In genomic region chr20:62814060-62814708, GRCh38 we compare ENCODE assay signal across 18 cellular contexts. TPM values are rescaled to one million over a fixed set of nuclear protein-coding genes. Genes with fewer than 3 reads are reported as not detected.
DNase-seq lines count a peak whose midpoint lies in the region; ATAC-seq and TF ChIP-seq lines count a peak whose summit lies in the region.
"Had no signal": no experiment of that assay in that cellular context is flagged by ENCODE, and none has a peak within 500 bp of the region (broad histone marks: within the 10 kb centered on the region; RNA-seq: fewer than 3 reads in every experiment).

No MANE protein-coding gene starts in this region.

- POLR2A ChIA-PET in naive thymus-derived CD4-positive, alpha-beta T cell (lab: Charles Lee) = interaction anchor here (0.9 to 2.3 kb wide), 2 partner anchors 20 to 162 kb away, joined by 3 to 10 read pairs; no protein-coding TSS in a partner anchor

- intact Hi-C loops in Calu3 (cut with micrococcal nuclease; ENCODE audit: unreplicated experiment) = no loop called here
- intact Hi-C loops in naive thymus-derived CD4-positive, alpha-beta T cell (cut with micrococcal nuclease) = no loop called here

- H3K27me3 ChIP-seq in RWPE2 (ENCODE audit: insufficient read depth, poor library complexity, severe bottlenecking) = peaks cover 20% of the 10 kb centered on the region
- peaks cover 5 to 28% of the 10 kb centered on the region in 2 donors for H3K27me3 ChIP-seq in naive thymus-derived CD4-positive, alpha-beta T cell (ENCODE audit: control insufficient read depth in 2 of 2, insufficient read depth in 2 of 2, low read length in 2 of 2)

- no peak for ATAC-seq in RWPE2 (ENCODE audit: low read depth)
- peak; percentile 3 for ATAC-seq in naive thymus-derived CD4-positive, alpha-beta T cell
- ATAC-seq in GM19328 (IDR thresholded peaks at IDR 0.05; ENCODE audit: unreplicated experiment) = no peak

- H3K9me3 Mint-ChIP-seq in Calu3 (ENCODE audit: low read depth, unreplicated experiment) = no peaks in the 10 kb centered on the region
- no peaks in the 10 kb centered on the region for H3K9me3 Mint-ChIP-seq in naive thymus-derived CD4-positive, alpha-beta T cell

- peaks cover 7% of the 10 kb centered on the region for H3K4me1 Mint-ChIP-seq in Calu3 (ENCODE audit: low read depth, unreplicated experiment)
- H3K4me1 Mint-ChIP-seq in naive thymus-derived CD4-positive, alpha-beta T cell = peaks cover 0 to 20% (median 10%) of the 10 kb centered on the region in 7 donors

- H3K27ac ChIP-seq in RWPE2 (ENCODE audit: poor library complexity, severe bottlenecking) = no peak overlapping the region
- no peak overlapping the region for H3K27ac ChIP-seq in naive thymus-derived CD4-positive, alpha-beta T cell (ENCODE audit: low read depth, low read length)

- peaks cover 14% of the 10 kb centered on the region for H3K4me1 ChIP-seq in RWPE2 (ENCODE audit: insufficient read depth, poor library complexity, severe bottlenecking)
- peaks cover 0 to 12% of the 10 kb centered on the region in 2 donors for H3K4me1 ChIP-seq in naive thymus-derived CD4-positive, alpha-beta T cell (ENCODE audit: control insufficient read depth in 2 of 2, insufficient read depth in 2 of 2, low read length in 2 of 2)

- CTCF ChIA-PET in Calu3 (lab: Charles Lee) = interaction anchor here (1.4 to 2.1 kb wide), 3 partner anchors 8 to 298 kb away, joined by 3 to 5 read pairs (median 4); partner anchors contain the start of gene MRGBP
- CTCF ChIA-PET in naive thymus-derived CD4-positive, alpha-beta T cell (lab: Charles Lee) = no interaction called here

- DNase-seq in 8988T (peak; percentile 65), Calu3 (no peak), RWPE2 (ENCODE audit: low spot score) (peak; percentile 84), islet precursor cell (no peak), KG1 (lab: John Stamatoyannopoulos, UW) (no peak)
- DNase-seq in naive thymus-derived CD4-positive, alpha-beta T cell = no peak
- no peak for DNase-seq in effector CD8-positive, alpha-beta T cell (lab: John Stamatoyannopoulos, UW)
- DNase-seq: EL, KBM-7, NCI-H1092, NCI-H2107, NCI-H345, NCI-H526 treated with DMSO at 0.1 percent for 48 hours, SHP77 had no signal

- TF ChIP-seq CTCF in Calu3 (IDR thresholded peaks at IDR 0.05; ENCODE audit: unreplicated experiment) (no peak), RWPE2 (IDR thresholded peaks at IDR 0.05; ENCODE audit: poor library complexity, severe bottlenecking) (no peak)

- H3K4me3 ChIP-seq in RWPE2 (ENCODE audit: severe bottlenecking) = no peak overlapping the region
- no peak overlapping the region for H3K4me3 ChIP-seq in naive thymus-derived CD4-positive, alpha-beta T cell (ENCODE audit: low read length)
- H3K4me3 ChIP-seq: A549, HAP-1 had no signal

- H3K9me3 ChIP-seq in RWPE2 (ENCODE audit: severe bottlenecking) = no peaks in the 10 kb centered on the region
- H3K9me3 ChIP-seq in naive thymus-derived CD4-positive, alpha-beta T cell (ENCODE audit: control insufficient read depth in 2 of 3, low read length in 3 of 3) = no peaks in the 10 kb centered on the region
- H3K9me3 ChIP-seq: A549, HAP-1 had no signal

- no TSS peak for BruUV-seq in Calu3 (replicated peaks; lab: Mats Ljungman, UMichigan)

- H3K27ac Mint-ChIP-seq in Calu3 (ENCODE audit: unreplicated experiment) = peak overlapping the region; percentile 41
- peak overlapping the region in 2 of 9 donors; percentile 31 to 43 for H3K27ac Mint-ChIP-seq in naive thymus-derived CD4-positive, alpha-beta T cell

- peak overlapping the region; percentile 44 for H3K4me3 Mint-ChIP-seq in Calu3 (ENCODE audit: low read depth, unreplicated experiment)
- H3K4me3 Mint-ChIP-seq in naive thymus-derived CD4-positive, alpha-beta T cell = peak overlapping the region in 1 of 10 donors; percentile 58

- H3K27me3 Mint-ChIP-seq in Calu3 (ENCODE audit: unreplicated experiment) = peaks cover 23% of the 10 kb centered on the region
- H3K27me3 Mint-ChIP-seq in naive thymus-derived CD4-positive, alpha-beta T cell = peaks cover 0 to 31% (median 8%) of the 10 kb centered on the region in 5 donors

- H3K36me3 ChIP-seq in RWPE2 (ENCODE audit: low read depth) = peaks cover 35% of the 10 kb centered on the region
- peaks cover 8 to 48% (median 13%) of the 10 kb centered on the region in 3 experiments for H3K36me3 ChIP-seq in naive thymus-derived CD4-positive, alpha-beta T cell (ENCODE audit: control insufficient read depth in 2 of 3, insufficient read depth in 3 of 3, low read length in 3 of 3)

- peaks cover 56% of the 10 kb centered on the region for H3K36me3 Mint-ChIP-seq in Calu3 (ENCODE audit: insufficient read depth, unreplicated experiment)
- peaks cover 0 to 3% (median 0%) of the 10 kb centered on the region in 5 donors for H3K36me3 Mint-ChIP-seq in naive thymus-derived CD4-positive, alpha-beta T cell

RNA-seq across cellular contexts. Expression of gene COL9A3, which starts 2.7 kb away (rescaled TPM):
- total RNA-seq in Calu3 (2022) = 2.7 TPM in 2 replicates
- under 1 TPM in 2 of 5 experiments, not detected in 3; 0.32 to 0.59 TPM for total RNA-seq in naive thymus-derived CD4-positive, alpha-beta T cell
- not detected for polyA plus RNA-seq in naive thymus-derived CD4-positive, alpha-beta T cell
- total RNA-seq: MCF 10A had no signal

RNA-seq across cellular contexts. Expression of gene OGFR, which starts 9.5 kb away (rescaled TPM):
- total RNA-seq in Calu3 (2022) = 80.1 and 98.2 TPM in 2 replicates
- 10 to 100 TPM; 52.3 to 82.7 (median 70.5) TPM for total RNA-seq in naive thymus-derived CD4-positive, alpha-beta T cell
- 10 to 100 TPM; 34.5 to 69.6 TPM for polyA plus RNA-seq in naive thymus-derived CD4-positive, alpha-beta T cell

RNA-seq across cellular contexts. Expression of gene MRGBP, which starts 17.9 kb away (rescaled TPM):
- total RNA-seq in Calu3 (2022) = 28.9 and 31.8 TPM in 2 replicates
- total RNA-seq in naive thymus-derived CD4-positive, alpha-beta T cell = 10 to 100 TPM in 3 of 5 experiments, 1 to 10 TPM in 2; 9.4 to 15.4 (median 12.2) TPM
- 10 to 100 TPM in 1 of 2 donors, 1 to 10 TPM in 1; 8.1 to 12.6 TPM for polyA plus RNA-seq in naive thymus-derived CD4-positive, alpha-beta T cell

RNA-seq across cellular contexts. Expression of gene TCFL5, which starts 47.4 kb away (rescaled TPM):
- 18.9 and 22.3 TPM in 2 replicates for total RNA-seq in Calu3 (2022)
- total RNA-seq in naive thymus-derived CD4-positive, alpha-beta T cell = 10 to 100 TPM in 2 of 5 experiments, 1 to 10 TPM in 3; 3.7 to 10.8 (median 7.5) TPM
- 1 to 10 TPM in 1 of 2 donors, under 1 TPM in 1; 0.91 to 1.9 TPM for polyA plus RNA-seq in naive thymus-derived CD4-positive, alpha-beta T cell

Comparison
In these comparisons a context has a peak if more than half of its experiments do, and no peak if none do; other contexts are left out.
1. DNase-seq: peak in 8988T (single experiment) and RWPE2 (single experiment); none in Calu3 (single experiment), naive thymus-derived CD4-positive, alpha-beta T cell (0 of 9), islet precursor cell (single experiment), effector CD8-positive, alpha-beta T cell (single experiment) and KG1 (single experiment).